In the genomic region with DNA sequence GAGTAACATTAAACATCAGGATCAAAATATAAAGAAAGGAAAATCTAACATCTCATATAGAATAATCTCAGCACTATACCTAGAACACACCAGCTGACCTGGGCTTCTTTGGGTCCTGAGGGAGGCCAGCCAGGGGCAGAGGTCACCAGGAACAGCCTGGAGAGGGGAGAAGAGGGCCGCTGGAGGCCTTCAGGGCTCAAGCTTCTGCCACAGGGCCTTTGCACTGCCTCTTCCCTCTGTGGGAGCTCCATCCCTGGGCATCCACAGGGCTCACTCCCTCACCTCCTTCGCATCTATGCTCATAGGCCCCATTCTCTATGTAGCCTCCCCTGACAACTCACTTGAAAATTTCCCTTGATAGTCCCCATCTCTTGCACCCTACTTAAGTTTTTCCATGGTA, we compare ENCODE assay signal across 23 cellular contexts.
"Had no signal": no experiment of that assay in that cellular context is flagged by ENCODE, and none has a peak within 500 bp of the region (broad histone marks: within the 10 kb centered on the region; RNA-seq: fewer than 3 reads in every experiment).

No MANE protein-coding gene starts in this region.

- H3K4me1 ChIP-seq: sigmoid colon, uterus had no signal

- H3K27me3 ChIP-seq: left lung, ovary, sigmoid colon, spleen, tibial nerve, uterus had no signal

- H3K4me3 ChIP-seq: left lung, lung, ovary, sigmoid colon, spleen, tibial nerve, uterus had no signal

- H3K9me3 ChIP-seq: left lung, ovary, sigmoid colon, spleen, tibial nerve, uterus had no signal

- H3K27ac Mint-ChIP-seq: naive thymus-derived CD8-positive, alpha-beta T cell; progenitor cell of endocrine pancreas; stimulated activated memory B cell treated with anti-CD40 and anti-IgM and Interleukin-4, amounts not matched to agents 10 μg/mL and 1 μg/mL and 100 μg/mL, for 72 hours; type B pancreatic cell had no signal

- H3K36me3 ChIP-seq: left lung, ovary, sigmoid colon, spleen, uterus had no signal

- H3K36me3 Mint-ChIP-seq: stimulated activated memory B cell treated with anti-CD40 and anti-IgM and Interleukin-4, amounts not matched to agents 10 μg/mL and 1 μg/mL and 100 μg/mL, for 72 hours; type B pancreatic cell had no signal

- DNase-seq: head of caudate nucleus; hippocampal formation; kidney; left colon; left lung; midbrain; naive thymus-derived CD8-positive, alpha-beta T cell; ovary; retina; right cardiac atrium; sigmoid colon; small intestine; spleen; stimulated activated CD4-positive, alpha-beta T cell treated with anti-CD3 and anti-CD28 coated beads, Interleukin-4, amount 100 ng/mL, for 24 hours; stimulated activated naive CD4-positive, alpha-beta T cell treated with Interleukin-2 at 50 U/mL for 16 hours; stimulated activated naive CD8-positive, alpha-beta T cell treated with anti-CD3 and anti-CD28 coated beads, Interleukin-15, amount 100 ng/mL, for 72 hours; substantia nigra; uterus had no signal

- ATAC-seq: left colon; left lung; naive thymus-derived CD8-positive, alpha-beta T cell; stimulated activated memory B cell treated with anti-CD40 and anti-IgM and Interleukin-4, amounts not matched to agents 10 μg/mL and 1 μg/mL and 100 μg/mL, for 72 hours; stimulated activated naive CD8-positive, alpha-beta T cell treated with anti-CD3 and anti-CD28 coated beads, Interleukin-15, amount 100 ng/mL, for 72 hours had no signal

- H3K4me3 Mint-ChIP-seq: naive thymus-derived CD8-positive, alpha-beta T cell; stimulated activated memory B cell treated with anti-CD40 and anti-IgM and Interleukin-4, amounts not matched to agents 10 μg/mL and 1 μg/mL and 100 μg/mL, for 72 hours; stimulated activated naive CD8-positive, alpha-beta T cell treated with anti-CD3 and anti-CD28 coated beads, Interleukin-15, amount 100 ng/mL, for 72 hours; type B pancreatic cell had no signal

- H3K9me3 Mint-ChIP-seq: naive thymus-derived CD8-positive, alpha-beta T cell; stimulated activated memory B cell treated with anti-CD40 and anti-IgM and Interleukin-4, amounts not matched to agents 10 μg/mL and 1 μg/mL and 100 μg/mL, for 72 hours; stimulated activated naive CD8-positive, alpha-beta T cell treated with anti-CD3 and anti-CD28 coated beads, Interleukin-15, amount 100 ng/mL, for 72 hours; type B pancreatic cell had no signal

- H3K27ac ChIP-seq: left lung, ovary, sigmoid colon, spleen, tibial nerve, uterus had no signal
